ENCODE assay signal across 23 cellular contexts in the genomic region with DNA sequence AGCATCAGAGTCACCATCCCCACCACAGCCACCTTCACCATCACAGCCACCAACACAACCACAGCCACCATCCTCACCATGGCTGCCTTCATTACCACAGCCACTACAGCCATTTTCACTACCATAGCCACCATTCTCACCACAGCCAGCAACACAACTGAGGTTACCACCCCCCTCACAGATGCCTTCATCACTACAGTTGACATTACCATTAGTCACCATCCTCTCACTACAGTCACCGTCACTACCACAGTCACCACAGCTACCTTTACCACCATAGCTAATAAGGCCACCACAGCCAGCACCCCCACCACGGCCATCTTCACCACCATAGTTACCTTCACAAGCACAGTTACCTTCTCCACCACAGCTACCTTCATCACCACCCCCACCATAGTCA.
"Had no signal": no experiment of that assay in that cellular context is flagged by ENCODE, and none has a peak within 500 bp of the region (broad histone marks: within the 10 kb centered on the region; RNA-seq: fewer than 3 reads in every experiment).

No MANE protein-coding gene starts in this region.

- ATAC-seq: left ventricle myocardium superior, mucosa of descending colon, psoas muscle, right cardiac atrium had no signal

- H3K9me3 ChIP-seq: esophagus muscularis mucosa, heart right ventricle, mucosa of descending colon, ovary, psoas muscle had no signal

- H3K27ac ChIP-seq: cardiac muscle cell, esophagus muscularis mucosa, heart right ventricle, neural progenitor cell, ovary, psoas muscle had no signal

- H3K36me3 ChIP-seq: cardiac muscle cell, esophagus muscularis mucosa, heart right ventricle, neural progenitor cell, ovary had no signal

- H2AFZ ChIP-seq: neural progenitor cell had no signal

- FAIRE-seq: endothelial cell of umbilical vein had no signal

- H3K36me3 Mint-ChIP-seq: activated CD4-positive, alpha-beta memory T cell treated with anti-CD3 and anti-CD28 coated beads for 36 hours; activated naive CD8-positive, alpha-beta T cell; memory B cell; naive B cell; neural progenitor cell had no signal

- DNase-seq: activated CD4-positive, alpha-beta memory T cell treated with anti-CD3 and anti-CD28 coated beads for 36 hours; activated CD4-positive, CD25-positive, alpha-beta regulatory T cell treated with anti-CD3 and anti-CD28 coated beads, Interleukin-2, amount 50 U/mL, for 72 hours; amygdala; dermis blood vessel endothelial cell; effector memory CD4-positive, alpha-beta T cell; heart right ventricle; kidney glomerular epithelial cell; left ventricle myocardium superior; mucosa of descending colon; naive B cell; ovary; psoas muscle; right cardiac atrium; stimulated activated CD4-positive, alpha-beta T cell treated with anti-CD3 and anti-CD28 coated beads, Interleukin-2, amount 100 ng/mL, for 48 hours; T-helper 1 cell; T-helper 9 cell had no signal

- H3K9me3 Mint-ChIP-seq: activated CD4-positive, alpha-beta memory T cell treated with anti-CD3 and anti-CD28 coated beads for 36 hours; activated T-helper 1 cell treated with anti-CD3 and anti-CD28 coated beads, Interleukin-12 subunit alpha, Interleukin-12 subunit beta, Interleukin-2, Interleukin-4 antibody, amounts not matched to agents 30 ng/mL and 10 ng/mL and 1 ng/mL, durations not matched to agents 14 hours and 24 hours and 36 hours; memory B cell; naive B cell; neural progenitor cell had no signal

- H3K27ac Mint-ChIP-seq: activated CD4-positive, alpha-beta memory T cell treated with anti-CD3 and anti-CD28 coated beads for 36 hours; activated naive CD8-positive, alpha-beta T cell; activated T-helper 1 cell treated with anti-CD3 and anti-CD28 coated beads, Interleukin-12 subunit alpha, Interleukin-12 subunit beta, Interleukin-2, Interleukin-4 antibody, amounts not matched to agents 30 ng/mL and 10 ng/mL and 1 ng/mL, durations not matched to agents 14 hours and 24 hours and 36 hours; memory B cell; naive B cell; neural progenitor cell had no signal

- H3K9ac ChIP-seq: neural progenitor cell had no signal

- H3K4me3 ChIP-seq: cardiac muscle cell, esophagus muscularis mucosa, heart right ventricle, mucosa of descending colon, neural progenitor cell, ovary, psoas muscle had no signal

- H3K4me1 ChIP-seq: neural progenitor cell had no signal

- H3K27me3 Mint-ChIP-seq: activated naive CD8-positive, alpha-beta T cell had no signal

- H3K4me1 Mint-ChIP-seq: memory B cell, naive B cell had no signal

- H3K27me3 ChIP-seq: cardiac muscle cell, esophagus muscularis mucosa, heart right ventricle, neural progenitor cell, ovary had no signal

- H3K4me3 Mint-ChIP-seq: activated CD4-positive, alpha-beta memory T cell treated with anti-CD3 and anti-CD28 coated beads for 36 hours; activated naive CD8-positive, alpha-beta T cell; activated T-helper 1 cell treated with anti-CD3 and anti-CD28 coated beads, Interleukin-12 subunit alpha, Interleukin-12 subunit beta, Interleukin-2, Interleukin-4 antibody, amounts not matched to agents 30 ng/mL and 10 ng/mL and 1 ng/mL, durations not matched to agents 14 hours and 24 hours and 36 hours; memory B cell; naive B cell; neural progenitor cell had no signal

- H3K4me2 ChIP-seq: neural progenitor cell had no signal
